Comparison of ENCODE assay signal across 22 cellular contexts in genomic region chr12:108911915-108912314, GRCh38. TPM values are rescaled to one million over a fixed set of nuclear protein-coding genes. Genes with fewer than 3 reads are reported as not detected.
DNase-seq lines count a peak whose midpoint lies in the region; ATAC-seq and TF ChIP-seq lines count a peak whose summit lies in the region.
"Had no signal": no experiment of that assay in that cellular context is flagged by ENCODE, and none has a peak within 500 bp of the region (broad histone marks: within the 10 kb centered on the region; RNA-seq: fewer than 3 reads in every experiment).

No MANE protein-coding gene starts in this region.

- H3K27ac ChIP-seq in VCaP (peak overlapping the region; percentile 21; the same call in 1 of the 2 replicates), left lung (no peak overlapping the region)
- H3K27ac ChIP-seq: 22Rv1, HL-60, SK-N-MC had no signal

- no peaks in the 10 kb centered on the region for H3K27me3 ChIP-seq in left lung
- H3K27me3 ChIP-seq: BE2C had no signal

- intact Hi-C loops in left lung (cut with DNase I), result no loop called here

- H3K4me1 ChIP-seq in left lung, result peaks cover 0 to 8% of the 10 kb centered on the region in 2 donors
- H3K4me1 ChIP-seq: BE2C, HAP-1 had no signal

- H3K36me3 ChIP-seq in left lung, result no peaks in the 10 kb centered on the region
- H3K36me3 ChIP-seq: BE2C, HAP-1 had no signal

- TF ChIP-seq CTCF in VCaP (conservative IDR thresholded peaks at IDR 0.05) (no peak), left lung (IDR thresholded peaks at IDR 0.05) (no peak)

- DNase-seq in DMS53 (lab: John Stamatoyannopoulos, UW), result peak; percentile 19
- DNase-seq in DMS53 treated with DMSO at 0.1 percent for 48 hours (lab: John Stamatoyannopoulos, UW; ENCODE audit: unreplicated experiment), result no peak
- DNase-seq in islet precursor cell, result peak; percentile 85
- no peak for DNase-seq in effector CD8-positive, alpha-beta T cell (lab: John Stamatoyannopoulos, UW)
- no peak for DNase-seq in stimulated activated CD4-positive, alpha-beta T cell treated with anti-CD3 and anti-CD28 coated beads, Interleukin-2, amount 100 ng/mL, for 24 hours
- DNase-seq in left lung, result no peak
- no peak for DNase-seq in HCEC 1CT
- DNase-seq: BE2C; CD4-positive, alpha-beta T cell; GF-D8; NCI-H1048; NCI-H1436 treated with DMSO at 0.1 percent for 48 hours; NCI-H2029 treated with DMSO at 0.1 percent for 48 hours; NCI-H774 had no signal

- H3K4me3 ChIP-seq in left lung, result no peak overlapping the region
- H3K4me3 ChIP-seq: HAP-1, K562, SK-N-MC had no signal

- no peaks in the 10 kb centered on the region for H3K9me3 ChIP-seq in left lung
- H3K9me3 ChIP-seq: BE2C, HAP-1 had no signal

- ATAC-seq in left lung, result no peak
- ATAC-seq: K562 had no signal

RNA-seq across cellular contexts. Expression of gene DAO, which starts 32.0 kb away (rescaled TPM):
- not detected for total RNA-seq in left lung
- total RNA-seq: CD4-positive, alpha-beta T cell; K562; M059J; NCI-H460 had no signal

RNA-seq across cellular contexts. Expression of gene SSH1, which starts 54.5 kb away (rescaled TPM):
- 10 to 100 TPM; 43.5 to 48.8 TPM for total RNA-seq in left lung

Comparison
In these comparisons a context has a peak if more than half of its experiments do, and no peak if none do; other contexts are left out.
1. DNase-seq: peak in DMS53 (single experiment) and islet precursor cell (single experiment); none in DMS53 treated with DMSO at 0.1 percent for 48 hours (single experiment), effector CD8-positive, alpha-beta T cell (single experiment), stimulated activated CD4-positive, alpha-beta T cell treated with anti-CD3 and anti-CD28 coated beads, Interleukin-2, amount 100 ng/mL, for 24 hours (0 of 2), left lung (0 of 2) and HCEC 1CT (single experiment).